ENCODE assay signal across 36 cellular contexts in genomic region chr1:151787689-151788088, GRCh38. TPM values are rescaled to one million over a fixed set of nuclear protein-coding genes. Genes with fewer than 3 reads are reported as not detected.
"Had no signal": no experiment of that assay in that cellular context is flagged by ENCODE, and none has a peak within 500 bp of the region (broad histone marks: within the 10 kb centered on the region; RNA-seq: fewer than 3 reads in every experiment).

No MANE protein-coding gene starts in this region.

- H3K27me3 ChIP-seq: adrenal gland, ascending aorta, body of pancreas, breast epithelium had no signal

- H3K36me3 ChIP-seq: adrenal gland, ascending aorta, brain microvascular endothelial cell, breast epithelium, cardiac muscle cell had no signal

- DNase-seq: activated effector memory CD4-positive, alpha-beta T cell treated with anti-CD3 and anti-CD28 coated beads, Interleukin-2, amount 50 U/mL, for 16 hours; activated effector memory CD4-positive, alpha-beta T cell treated with Interleukin-2 at 50 U/mL for 16 hours; activated gamma-delta T cell; activated gamma-delta T cell treated with Interleukin-2 at 50 U/mL for 16 hours; activated naive CD4-positive, alpha-beta T cell; activated naive CD4-positive, alpha-beta T cell treated with anti-CD3 and anti-CD28 coated beads for 36 hours; activated naive CD4-positive, alpha-beta T cell treated with anti-CD3 and anti-CD28 coated beads, Interleukin-2, amount 10 ng/mL, durations not matched to agents 7 days and 5 days; activated naive CD4-positive, alpha-beta T cell treated with anti-CD3 and anti-CD28 coated beads, Interleukin-2, amount 50 U/mL, for 16 hours; activated naive CD4-positive, alpha-beta T cell treated with Interleukin-2 at 50 U/mL for 16 hours; activated naive CD8-positive, alpha-beta T cell treated with anti-CD3 and anti-CD28 coated beads for 36 hours; activated naive CD8-positive, alpha-beta T cell treated with anti-CD3 and anti-CD28 coated beads, Interleukin-2, amount 10 ng/mL, durations not matched to agents 7 days and 5 days; activated naive CD8-positive, alpha-beta T cell treated with anti-CD3 and anti-CD28 coated beads, Interleukin-2, amount 50 U/mL, for 24 hours; activated T-cell treated with anti-CD3 and anti-CD28 coated beads, Interleukin-2, amount 50 U/mL, for 4 hours; activated T-cell treated with anti-CD3 and anti-CD28 coated beads, Interleukin-2, amount 50 U/mL, for 48 hours; activated T-cell treated with anti-CD3 and anti-CD28 coated beads, Interleukin-2, amount 50 U/mL, for 72 hours; adrenal gland; amniotic stem cell; amygdala; anterior cingulate cortex; aorta; body of pancreas; brain microvascular endothelial cell; caudate nucleus; central memory CD4-positive, alpha-beta T cell; cerebellar nuclear complex had no signal

- H3K4me1 ChIP-seq: adrenal gland, ascending aorta, breast epithelium had no signal

- H3K9me3 ChIP-seq: adrenal gland, ascending aorta, body of pancreas, breast epithelium had no signal

- ATAC-seq: activated naive CD4-positive, alpha-beta T cell treated with anti-CD3 and anti-CD28 coated beads, Interleukin-2, amount 50 U/mL, for 72 hours; activated naive CD8-positive, alpha-beta T cell treated with anti-CD3 and anti-CD28 coated beads, Interleukin-2, amount 50 U/mL, for 24 hours; activated T-cell treated with anti-CD3 and anti-CD28 coated beads, Interleukin-2, amount 50 U/mL, for 4 hours; activated T-cell treated with anti-CD3 and anti-CD28 coated beads, Interleukin-2, amount 50 U/mL, for 72 hours; activated T-helper 17 cell treated with anti-CD3 and anti-CD28 coated beads, Interleukin-2, amount 50 U/mL, for 72 hours; body of pancreas had no signal

- H3K27ac ChIP-seq: adrenal gland, ascending aorta, body of pancreas, brain microvascular endothelial cell, breast epithelium, cardiac muscle cell had no signal

- H3K4me3 ChIP-seq: adrenal gland, ascending aorta, body of pancreas, breast epithelium, cardiac muscle cell had no signal

RNA-seq across cellular contexts. Expression of gene LINGO4, which starts 17.5 kb away (rescaled TPM):
- total RNA-seq: activated naive CD8-positive, alpha-beta T cell treated with anti-CD3 and anti-CD28 coated beads for 36 hours; activated T-helper 2 cell treated with anti-CD3 and anti-CD28 coated beads, Interferon-gamma antibody, Interleukin-2, Interleukin-4, amounts not matched to agents 10 μg/mL and 5 μg/mL and 100 μg/mL, durations not matched to agents 14 hours and 24 hours and 36 hours; aorta; ascending aorta; astrocyte; bronchial epithelial cell; cardiac muscle cell; cerebellum; chondrocyte had no signal

RNA-seq across cellular contexts. Expression of gene RORC, which starts 43.9 kb away (rescaled TPM):
- total RNA-seq: ascending aorta, astrocyte, cardiac muscle cell, chondrocyte had no signal

RNA-seq across cellular contexts. Expression of gene C2CD4D, which starts 51.9 kb away (rescaled TPM):
- total RNA-seq: aorta, ascending aorta, bronchial epithelial cell, cardiac muscle cell, cardiac septum, cerebellum, chondrocyte had no signal
